ENCODE assay signal across 8 cellular contexts in the genomic region with DNA sequence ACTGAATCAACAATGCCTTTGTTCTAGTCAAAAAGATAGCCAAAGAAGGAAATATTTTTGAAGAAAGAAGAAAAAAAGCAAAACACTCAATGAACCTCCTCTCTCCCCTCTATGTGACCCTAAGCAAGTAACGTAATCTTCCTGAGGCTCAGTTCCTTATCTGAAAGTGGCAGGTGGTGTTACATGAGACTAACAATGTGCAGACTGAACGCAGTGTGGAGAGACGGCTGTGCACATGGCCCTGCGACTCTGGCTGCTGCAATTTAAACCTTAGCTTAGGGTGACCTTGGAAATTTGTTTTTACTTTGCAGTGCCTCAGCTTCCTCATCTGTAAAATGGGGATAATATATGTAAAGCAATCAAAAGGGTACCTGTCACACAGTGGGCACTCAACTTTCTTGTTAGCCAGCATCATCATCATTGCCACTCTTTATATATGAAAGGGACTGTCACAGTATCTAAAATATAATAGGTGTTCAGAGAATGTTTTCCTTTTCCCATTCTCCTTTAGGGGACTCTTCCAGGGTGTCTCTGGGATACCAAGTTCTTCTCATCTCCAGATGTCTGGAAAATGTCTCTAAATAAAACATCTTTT.
DNase-seq lines count a peak whose midpoint lies in the region; ATAC-seq, FAIRE-seq and TF ChIP-seq lines count a peak whose summit lies in the region.

No MANE protein-coding gene starts in this region.

- CTCF ChIA-PET in A549 (lab: Yijun Ruan, JAX) = no interaction called here

- H3K27me3 ChIP-seq in OCI-LY3 (ENCODE audit: low read depth, low read length) (no peaks in the 10 kb centered on the region), smooth muscle cell (ENCODE audit: low read depth) (no peaks in the 10 kb centered on the region)

- in situ Hi-C loops in GM13976 (cut with MboI; ENCODE audit: low sequenced_read_pairs, unreplicated experiment) = no loop called here

- ATAC-seq in A549 (no peak), GM21619 (IDR thresholded peaks at IDR 0.05; ENCODE audit: unreplicated experiment) (peak; percentile 58), left ventricle myocardium superior (peak; percentile 4)

- TF ChIP-seq RAD21 in A549 (conservative IDR thresholded peaks at IDR 0.05 in 1 of 2, IDR thresholded peaks at IDR 0.05 in 1 of 2) = no peak

- TF ChIP-seq POLR2A in A549 (IDR thresholded peaks at IDR 0.05; ENCODE audit: low read length) = no peak

- intact Hi-C loops in left ventricle myocardium superior (cut with micrococcal nuclease) = loop anchor here (10.0 kb wide), 1 partner anchor 69 kb away; no protein-coding TSS in a partner anchor

- H4K20me1 ChIP-seq in OCI-LY3 (ENCODE audit: insufficient read depth, low read length) (no peaks in the 10 kb centered on the region), smooth muscle cell (ENCODE audit: low read depth) (no peaks in the 10 kb centered on the region)

- peak overlapping the region; percentile 62 for H2AFZ ChIP-seq in OCI-LY3 (ENCODE audit: low read depth, low read length)
- H2AFZ ChIP-seq in smooth muscle cell (ENCODE audit: low read depth) = no peak overlapping the region

- H3K27ac ChIP-seq in A549 (peak overlapping the region; percentile 81 to 91), OCI-LY3 (ENCODE audit: low read length) (peak overlapping the region; percentile 62), smooth muscle cell (ENCODE audit: low read depth) (no peak overlapping the region)

- H3K4me1 ChIP-seq in A549 = peaks cover 52% of the 10 kb centered on the region
- H3K4me1 ChIP-seq in OCI-LY3 (ENCODE audit: low read length) = peaks cover 34% of the 10 kb centered on the region
- no peaks in the 10 kb centered on the region for H3K4me1 ChIP-seq in smooth muscle cell (ENCODE audit: low read depth)

- 91% methylated on average over 4 of the region's 4 CpGs for WGBS in A549 (ENCODE audit: missing lambda C conversion rate)
- WGBS in smooth muscle cell (ENCODE audit: low lambda C conversion rate) = 78% methylated on average over 4 of the region's 4 CpGs

- H3K36me3 ChIP-seq in OCI-LY3 (replicated peaks; ENCODE audit: low read depth, low read length) = no peaks in the 10 kb centered on the region
- H3K36me3 ChIP-seq in smooth muscle cell (ENCODE audit: low read depth) = no peaks in the 10 kb centered on the region

- H3K4me3 ChIP-seq in A549 = no peak overlapping the region
- peak overlapping the region; percentile 42; the same call in 1 of the 2 replicates for H3K4me3 ChIP-seq in OCI-LY3 (ENCODE audit: low read length)
- no peak overlapping the region for H3K4me3 ChIP-seq in smooth muscle cell

- H3F3A ChIP-seq in smooth muscle cell (ENCODE audit: low read depth) = no peaks in the 10 kb centered on the region

- H3K9ac ChIP-seq in OCI-LY3 (ENCODE audit: low read length) (peak overlapping the region; percentile 25; the same call in 1 of the 2 replicates), smooth muscle cell (ENCODE audit: low read depth) (no peak overlapping the region)

- no peaks in the 10 kb centered on the region for H3K79me2 ChIP-seq in OCI-LY3 (ENCODE audit: low read length)
- no peaks in the 10 kb centered on the region for H3K79me2 ChIP-seq in smooth muscle cell (ENCODE audit: low read depth)

- TF ChIP-seq EP300 in A549 (IDR thresholded peaks at IDR 0.05) = no peak

- TF ChIP-seq CTCF in A549 (IDR thresholded peaks at IDR 0.05) (no peak), OCI-LY3 (IDR thresholded peaks at IDR 0.05; ENCODE audit: low read depth, low read length) (no peak), GM13976 (IDR thresholded peaks at IDR 0.05; ENCODE audit: borderline replicate concordance, control extremely low read depth, extremely low read depth, insufficient read depth, missing control alignments) (no peak), smooth muscle cell (IDR thresholded peaks at IDR 0.05; ENCODE audit: borderline replicate concordance, insufficient read depth, poor library complexity, severe bottlenecking) (no peak)

- POLR2A ChIA-PET in A549 (lab: Yijun Ruan, JAX) = interaction anchor here (1.2 to 2.1 kb wide), 3 partner anchors 19 to 100 kb away, joined by 5 to 11 read pairs (median 7); a partner anchor contains a TSS

- H3K9me3 ChIP-seq in A549 (no peaks in the 10 kb centered on the region), OCI-LY3 (ENCODE audit: insufficient read depth, low read length) (no peaks in the 10 kb centered on the region), smooth muscle cell (replicated peaks; ENCODE audit: low read depth) (no peaks in the 10 kb centered on the region)

- H3K4me2 ChIP-seq in A549 (peak overlapping the region; percentile 46; the same call in 2 of the 3 replicates), OCI-LY3 (ENCODE audit: low read length) (peak overlapping the region; percentile 67), smooth muscle cell (no peak overlapping the region)

- no peak for FAIRE-seq in A549 (lab: Jason Lieb, UNC)

- DNase-seq in A549 (ENCODE audit: low read depth in 1 of 2, low spot score in 1 of 2) (no peak), left ventricle myocardium superior (no peak), C1 segment of cervical spinal cord (lab: John Stamatoyannopoulos, UW) (no peak), GM13976 (ENCODE audit: low spot score) (no peak), NCI-H1105 (lab: John Stamatoyannopoulos, UW) (no peak), smooth muscle cell (lab: John Stamatoyannopoulos, UW; ENCODE audit: unreplicated experiment) (no peak)

TF ChIP-seq in A549, 52 proteins besides CTCF, POLR2A, EP300 and RAD21:
- TF ChIP-seq RARB (CRISPR knock-in tag; IDR thresholded peaks at IDR 0.05) (no peak), NFE2L2 (conservative IDR thresholded peaks at IDR 0.05; ENCODE audit: low read length) (no peak), TP53 (CRISPR knock-in tag; IDR thresholded peaks at IDR 0.05) (no peak), RFX5 (IDR thresholded peaks at IDR 0.05) (no peak), ESRRA (IDR thresholded peaks at IDR 0.05; ENCODE audit: borderline replicate concordance, low read length) (no peak), POLR2AphosphoS2 (conservative IDR thresholded peaks at IDR 0.05; ENCODE audit: low read length) (no peak), CHD2 (IDR thresholded peaks at IDR 0.05; ENCODE audit: low read length, partially characterized antibody) (no peak), ZSCAN20 (CRISPR knock-in tag; IDR thresholded peaks at IDR 0.05) (no peak), JUNB (IDR thresholded peaks at IDR 0.05) (no peak), FOXS1 (CRISPR knock-in tag; IDR thresholded peaks at IDR 0.05) (no peak), CBX8 (IDR thresholded peaks at IDR 0.05) (no peak), JUN (IDR thresholded peaks at IDR 0.05) (no peak), PHF8 (IDR thresholded peaks at IDR 0.05; ENCODE audit: borderline replicate concordance, low read depth) (no peak), MAFK (IDR thresholded peaks at IDR 0.05; ENCODE audit: partially characterized antibody) (no peak), KDM1A (IDR thresholded peaks at IDR 0.05; ENCODE audit: low read depth) (no peak)
- TF ChIP-seq, protein P1, sequence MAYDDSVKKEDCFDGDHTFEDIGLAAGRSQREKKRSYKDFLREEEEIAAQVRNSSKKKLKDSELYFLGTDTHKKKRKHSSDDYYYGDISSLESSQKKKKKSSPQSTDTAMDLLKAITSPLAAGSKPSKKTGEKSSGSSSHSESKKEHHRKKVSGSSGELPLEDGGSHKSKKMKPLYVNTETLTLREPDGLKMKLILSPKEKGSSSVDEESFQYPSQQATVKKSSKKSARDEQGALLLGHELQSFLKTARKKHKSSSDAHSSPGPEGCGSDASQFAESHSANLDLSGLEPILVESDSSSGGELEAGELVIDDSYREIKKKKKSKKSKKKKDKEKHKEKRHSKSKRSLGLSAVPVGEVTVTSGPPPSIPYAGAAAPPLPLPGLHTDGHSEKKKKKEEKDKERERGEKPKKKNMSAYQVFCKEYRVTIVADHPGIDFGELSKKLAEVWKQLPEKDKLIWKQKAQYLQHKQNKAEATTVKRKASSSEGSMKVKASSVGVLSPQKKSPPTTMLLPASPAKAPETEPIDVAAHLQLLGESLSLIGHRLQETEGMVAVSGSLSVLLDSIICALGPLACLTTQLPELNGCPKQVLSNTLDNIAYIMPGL (CRISPR knock-in tag; IDR thresholded peaks at IDR 0.05; ENCODE audit: borderline replicate concordance) = no peak
- TF ChIP-seq, protein P2, sequence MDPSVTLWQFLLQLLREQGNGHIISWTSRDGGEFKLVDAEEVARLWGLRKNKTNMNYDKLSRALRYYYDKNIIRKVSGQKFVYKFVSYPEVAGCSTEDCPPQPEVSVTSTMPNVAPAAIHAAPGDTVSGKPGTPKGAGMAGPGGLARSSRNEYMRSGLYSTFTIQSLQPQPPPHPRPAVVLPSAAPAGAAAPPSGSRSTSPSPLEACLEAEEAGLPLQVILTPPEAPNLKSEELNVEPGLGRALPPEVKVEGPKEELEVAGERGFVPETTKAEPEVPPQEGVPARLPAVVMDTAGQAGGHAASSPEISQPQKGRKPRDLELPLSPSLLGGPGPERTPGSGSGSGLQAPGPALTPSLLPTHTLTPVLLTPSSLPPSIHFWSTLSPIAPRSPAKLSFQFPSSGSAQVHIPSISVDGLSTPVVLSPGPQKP (IDR thresholded peaks at IDR 0.05; ENCODE audit: low read depth, low read length) = no peak
- TF ChIP-seq, protein P3, sequence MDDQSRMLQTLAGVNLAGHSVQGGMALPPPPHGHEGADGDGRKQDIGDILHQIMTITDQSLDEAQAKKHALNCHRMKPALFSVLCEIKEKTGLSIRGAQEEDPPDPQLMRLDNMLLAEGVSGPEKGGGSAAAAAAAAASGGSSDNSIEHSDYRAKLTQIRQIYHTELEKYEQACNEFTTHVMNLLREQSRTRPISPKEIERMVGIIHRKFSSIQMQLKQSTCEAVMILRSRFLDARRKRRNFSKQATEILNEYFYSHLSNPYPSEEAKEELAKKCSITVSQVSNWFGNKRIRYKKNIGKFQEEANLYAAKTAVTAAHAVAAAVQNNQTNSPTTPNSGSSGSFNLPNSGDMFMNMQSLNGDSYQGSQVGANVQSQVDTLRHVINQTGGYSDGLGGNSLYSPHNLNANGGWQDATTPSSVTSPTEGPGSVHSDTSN (IDR thresholded peaks at IDR 0.05) = no peak
- TF ChIP-seq, protein P4, sequence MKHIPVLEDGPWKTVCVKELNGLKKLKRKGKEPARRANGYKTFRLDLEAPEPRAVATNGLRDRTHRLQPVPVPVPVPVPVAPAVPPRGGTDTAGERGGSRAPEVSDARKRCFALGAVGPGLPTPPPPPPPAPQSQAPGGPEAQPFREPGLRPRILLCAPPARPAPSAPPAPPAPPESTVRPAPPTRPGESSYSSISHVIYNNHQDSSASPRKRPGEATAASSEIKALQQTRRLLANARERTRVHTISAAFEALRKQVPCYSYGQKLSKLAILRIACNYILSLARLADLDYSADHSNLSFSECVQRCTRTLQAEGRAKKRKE (CRISPR knock-in tag; IDR thresholded peaks at IDR 0.05; ENCODE audit: low read depth) = no peak
- TF ChIP-seq, protein P5, sequence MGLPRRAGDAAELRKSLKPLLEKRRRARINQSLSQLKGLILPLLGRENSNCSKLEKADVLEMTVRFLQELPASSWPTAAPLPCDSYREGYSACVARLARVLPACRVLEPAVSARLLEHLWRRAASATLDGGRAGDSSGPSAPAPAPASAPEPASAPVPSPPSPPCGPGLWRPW (IDR thresholded peaks at IDR 0.05) = no peak

Comparison
In these comparisons a context has a peak if more than half of its experiments do, and no peak if none do; other contexts are left out.
1. ATAC-seq: peak in GM21619 (single experiment) and left ventricle myocardium superior (single experiment); none in A549 (0 of 2).